ENCODE assay signal across 23 cellular contexts in the genomic region with DNA sequence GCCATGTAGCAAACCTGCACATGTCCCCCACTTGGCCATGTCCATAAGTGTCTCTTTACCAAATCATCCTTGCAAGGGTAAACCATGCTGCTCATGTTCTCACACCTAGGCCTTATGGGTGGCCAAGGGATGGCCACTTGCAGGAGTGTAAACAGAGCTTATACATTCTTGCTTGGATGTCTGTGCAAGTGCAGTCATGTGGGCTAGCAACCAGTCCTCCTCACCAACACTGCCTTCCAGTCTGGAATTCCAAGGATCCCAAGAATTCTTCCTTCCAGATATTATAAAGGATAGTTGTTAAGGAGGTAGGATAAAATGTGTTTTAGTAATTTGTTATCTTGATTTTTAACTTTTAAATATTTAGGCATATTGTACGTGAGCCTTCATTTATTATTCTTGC. TPM values are rescaled to one million over a fixed set of nuclear protein-coding genes. Genes with fewer than 3 reads are reported as not detected.
"Had no signal": no experiment of that assay in that cellular context is flagged by ENCODE, and none has a peak within 500 bp of the region (broad histone marks: within the 10 kb centered on the region; RNA-seq: fewer than 3 reads in every experiment).

No MANE protein-coding gene starts in this region.

- FAIRE-seq: islet of Langerhans had no signal

- H3K27ac ChIP-seq: dorsolateral prefrontal cortex, hepatocyte, neural progenitor cell, parathyroid adenoma, prostate gland, right lobe of liver, tibial artery, upper lobe of right lung had no signal

- H3K27me3 ChIP-seq: hepatocyte, neural progenitor cell, right lobe of liver, tibial artery, upper lobe of right lung had no signal

- ATAC-seq: left lobe of liver; natural killer cell treated with Interleukin-12 subunit alpha and Interleukin-12 subunit beta and Interleukin-15 and Interleukin-18, amount 100 ng/mL, for 72 hours; right lobe of liver; stimulated activated effector memory CD8-positive, alpha-beta T cell treated with anti-CD3 and anti-CD28 coated beads, Interleukin-12 subunit alpha, Interleukin-12 subunit beta, amount 100 ng/mL, for 72 hours; upper lobe of right lung had no signal

- H3K9ac ChIP-seq: neural progenitor cell, parathyroid adenoma had no signal

- H2AFZ ChIP-seq: hepatocyte, neural progenitor cell, parathyroid adenoma had no signal

- H3K9me3 ChIP-seq: prostate gland, right lobe of liver, tibial artery, upper lobe of right lung had no signal

- H3K79me2 ChIP-seq: hepatocyte, parathyroid adenoma had no signal

- H3K36me3 ChIP-seq: neural progenitor cell, prostate gland, right lobe of liver, tibial artery, upper lobe of right lung had no signal

- H3K4me1 ChIP-seq: neural progenitor cell, parathyroid adenoma, prostate gland, right lobe of liver, tibial artery, upper lobe of right lung had no signal

- H3K4me2 ChIP-seq: hepatocyte, neural progenitor cell had no signal

- H3K4me3 ChIP-seq: dorsolateral prefrontal cortex, hepatocyte, neural progenitor cell, prostate gland, right lobe of liver, tibial artery, upper lobe of right lung had no signal

- DNase-seq: cortex of kidney; dorsolateral prefrontal cortex; effector CD8-positive, alpha-beta T cell; foreskin melanocyte; head of caudate nucleus; mammary epithelial cell; midbrain; occipital lobe; right lobe of liver; stimulated activated CD4-positive, alpha-beta T cell treated with anti-CD3 and anti-CD28 coated beads, Interleukin-4, amount 100 ng/mL, for 1 hour; stimulated activated CD8-positive, alpha-beta memory T cell treated with anti-CD3 and anti-CD28 coated beads, Interleukin-4, amount 100 ng/mL, for 48 hours; tibial artery; upper lobe of right lung had no signal

RNA-seq across cellular contexts. Expression of a gene that starts 13.9 kb away (rescaled TPM):
- total RNA-seq: left lobe of liver; natural killer cell treated with Interleukin-12 subunit alpha and Interleukin-12 subunit beta and Interleukin-15 and Interleukin-18, amount 100 ng/mL, for 72 hours; occipital lobe; right lobe of liver; temporal lobe had no signal
- polyA plus RNA-seq: esophagus, hepatocyte had no signal

RNA-seq across cellular contexts. Expression of a gene that starts 47.8 kb away (rescaled TPM):
- total RNA-seq: dorsolateral prefrontal cortex; hepatocyte; left lobe of liver; natural killer cell treated with Interleukin-12 subunit alpha and Interleukin-12 subunit beta and Interleukin-15 and Interleukin-18, amount 100 ng/mL, for 72 hours; occipital lobe; right lobe of liver; temporal lobe had no signal
- polyA plus RNA-seq: esophagus had no signal
